In genomic region chr17:15777717-15778116, GRCh38 we compare ENCODE assay signal across 25 cellular contexts. TPM values are rescaled to one million over a fixed set of nuclear protein-coding genes. Genes with fewer than 3 reads are reported as not detected.
"Had no signal": no experiment of that assay in that cellular context is flagged by ENCODE, and none has a peak within 500 bp of the region (broad histone marks: within the 10 kb centered on the region; RNA-seq: fewer than 3 reads in every experiment).

No MANE protein-coding gene starts in this region.

- H3K27ac Mint-ChIP-seq: stimulated activated effector memory CD8-positive, alpha-beta T cell treated with anti-CD3 and anti-CD28 coated beads, Interleukin-12 subunit alpha, Interleukin-12 subunit beta, amount 100 ng/mL, for 72 hours; stimulated activated memory B cell treated with anti-CD40 and anti-IgM and Interleukin-4, amounts not matched to agents 10 μg/mL and 1 μg/mL and 100 μg/mL, for 72 hours; stimulated activated naive B cell treated with anti-CD40 and anti-IgM and Interleukin-4, amounts not matched to agents 10 μg/mL and 1 μg/mL and 100 μg/mL, for 72 hours; stimulated activated naive CD8-positive, alpha-beta T cell treated with anti-CD3 and anti-CD28 coated beads, Interleukin-15, amount 100 ng/mL, for 72 hours; stimulated activated naive CD8-positive, alpha-beta T cell treated with anti-CD3 and anti-CD28 coated beads, Interleukin-15, Interleukin-2, amounts not matched to agents 100 ng/mL and 50 ng/mL, for 24 hours; type B pancreatic cell had no signal

- H3K27me3 Mint-ChIP-seq: type B pancreatic cell had no signal

- DNase-seq: stimulated activated CD4-positive, alpha-beta T cell treated with anti-CD3 and anti-CD28 coated beads, Interleukin-2, amount 100 ng/mL, for 48 hours; stimulated activated CD4-positive, alpha-beta T cell treated with anti-CD3 and anti-CD28 coated beads, Interleukin-4, amount 100 ng/mL, for 1 hour; stimulated activated CD4-positive, alpha-beta T cell treated with anti-CD3 and anti-CD28 coated beads, Interleukin-4, amount 100 ng/mL, for 24 hours; stimulated activated CD4-positive, alpha-beta T cell treated with anti-CD3 and anti-CD28 coated beads, Interleukin-4, amount 100 ng/mL, for 4 hours; stimulated activated CD8-positive, alpha-beta memory T cell treated with anti-CD3 and anti-CD28 coated beads, Interleukin-4, amount 100 ng/mL, for 48 hours; stimulated activated naive B cell treated with anti-CD40 and anti-IgM and Interleukin-4, amounts not matched to agents 10 μg/mL and 1 μg/mL and 100 μg/mL, for 72 hours; stimulated activated naive CD4-positive, alpha-beta T cell; stimulated activated naive CD4-positive, alpha-beta T cell treated with Interleukin-2 at 50 U/mL for 16 hours; stimulated activated naive CD8-positive, alpha-beta T cell treated with anti-CD3 and anti-CD28 coated beads, Interleukin-15, amount 100 ng/mL, for 72 hours; stimulated activated naive CD8-positive, alpha-beta T cell treated with anti-CD3 and anti-CD28 coated beads, Interleukin-15, Interleukin-2, amounts not matched to agents 100 U/mL and 50 U/mL, for 24 hours; stomach; substantia nigra; testis; thyroid gland; tibial artery; transverse colon; trophoblast cell; upper lobe of left lung; upper lobe of right lung; uterus had no signal

- H3K4me1 Mint-ChIP-seq: stimulated activated effector memory CD8-positive, alpha-beta T cell treated with anti-CD3 and anti-CD28 coated beads, Interleukin-12 subunit alpha, Interleukin-12 subunit beta, amount 100 ng/mL, for 72 hours; stimulated activated memory B cell treated with anti-CD40 and anti-IgM and Interleukin-4, amounts not matched to agents 10 μg/mL and 1 μg/mL and 100 μg/mL, for 72 hours had no signal

- H3K36me3 Mint-ChIP-seq: stimulated activated effector memory CD8-positive, alpha-beta T cell treated with anti-CD3 and anti-CD28 coated beads, Interleukin-12 subunit alpha, Interleukin-12 subunit beta, amount 100 ng/mL, for 72 hours; type B pancreatic cell had no signal

- ATAC-seq: stimulated activated memory B cell treated with anti-CD40 and anti-IgM and Interleukin-4, amounts not matched to agents 10 μg/mL and 1 μg/mL and 100 μg/mL, for 72 hours; stimulated activated naive B cell treated with anti-CD40 and anti-IgM and Interleukin-4, amounts not matched to agents 10 μg/mL and 1 μg/mL and 100 μg/mL, for 72 hours; stimulated activated naive CD8-positive, alpha-beta T cell treated with anti-CD3 and anti-CD28 coated beads, Interleukin-15, amount 100 ng/mL, for 72 hours; stimulated activated naive CD8-positive, alpha-beta T cell treated with anti-CD3 and anti-CD28 coated beads, Interleukin-15, Interleukin-2, amounts not matched to agents 100 U/mL and 50 U/mL, for 24 hours; upper lobe of right lung had no signal

- H3K4me3 Mint-ChIP-seq: stimulated activated effector memory CD8-positive, alpha-beta T cell treated with anti-CD3 and anti-CD28 coated beads, Interleukin-12 subunit alpha, Interleukin-12 subunit beta, amount 100 ng/mL, for 72 hours; stimulated activated memory B cell treated with anti-CD40 and anti-IgM and Interleukin-4, amounts not matched to agents 10 μg/mL and 1 μg/mL and 100 μg/mL, for 72 hours; stimulated activated naive B cell treated with anti-CD40 and anti-IgM and Interleukin-4, amounts not matched to agents 10 μg/mL and 1 μg/mL and 100 μg/mL, for 72 hours; stimulated activated naive CD8-positive, alpha-beta T cell treated with anti-CD3 and anti-CD28 coated beads, Interleukin-15, amount 100 ng/mL, for 72 hours; stimulated activated naive CD8-positive, alpha-beta T cell treated with anti-CD3 and anti-CD28 coated beads, Interleukin-15, Interleukin-2, amounts not matched to agents 100 ng/mL and 50 ng/mL, for 24 hours; type B pancreatic cell had no signal

RNA-seq across cellular contexts. Expression of gene TBC1D26, which starts 45.6 kb away (rescaled TPM):
- total RNA-seq: thoracic aorta, upper lobe of right lung had no signal
